Comparison of ENCODE assay signal across 18 cellular contexts in the genomic region with DNA sequence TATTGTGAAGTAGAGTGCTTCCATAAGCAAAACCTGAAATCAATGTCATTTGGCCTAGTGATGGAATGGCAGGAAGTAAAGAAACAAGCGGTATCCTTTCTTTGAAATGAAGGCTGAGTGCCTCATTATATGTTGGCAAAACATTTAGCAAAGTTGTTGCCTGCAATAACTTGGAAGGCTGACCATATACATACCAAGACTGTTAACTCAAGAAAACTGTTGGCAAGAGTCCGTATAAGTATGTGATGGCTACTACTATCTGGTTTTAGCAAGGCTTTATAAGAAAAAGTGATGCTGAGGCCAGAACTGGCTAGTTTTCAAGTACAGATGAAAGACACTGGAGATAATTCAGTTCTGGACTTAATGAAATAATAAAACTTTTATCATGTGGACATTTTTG.
"Had no signal": no experiment of that assay in that cellular context is flagged by ENCODE, and none has a peak within 500 bp of the region (broad histone marks: within the 10 kb centered on the region; RNA-seq: fewer than 3 reads in every experiment).

No MANE protein-coding gene starts in this region.

- H3K4me3 Mint-ChIP-seq: activated CD4-positive, alpha-beta memory T cell treated with anti-CD3 and anti-CD28 coated beads for 36 hours; activated naive CD4-positive, alpha-beta T cell treated with anti-CD3 and anti-CD28 coated beads for 36 hours; activated naive CD8-positive, alpha-beta T cell treated with anti-CD3 and anti-CD28 coated beads, Interleukin-2, amount 10 ng/mL, durations not matched to agents 7 days and 5 days; brain; dendritic cell treated with granulocyte-macrophage colony-stimulating factor and Interleukin-4, amounts not matched to agents 40 ng/mL and 50 ng/mL, for 4 days; natural killer cell had no signal

- DNase-seq: activated CD4-positive, alpha-beta memory T cell treated with anti-CD3 and anti-CD28 coated beads for 36 hours; activated CD4-positive, alpha-beta T cell treated with anti-CD3 and anti-CD28 coated beads for 48 hours; activated naive CD4-positive, alpha-beta T cell treated with anti-CD3 and anti-CD28 coated beads for 36 hours; activated naive CD8-positive, alpha-beta T cell treated with anti-CD3 and anti-CD28 coated beads, Interleukin-2, amount 10 ng/mL, durations not matched to agents 7 days and 5 days; activated T-cell treated with anti-CD3 and anti-CD28 coated beads, Interleukin-2, amount 50 U/mL, for 48 hours; amygdala; effector CD4-positive, alpha-beta T cell; kidney; lower lobe of right lung; natural killer cell; sigmoid colon; spleen; stimulated activated CD4-positive, alpha-beta T cell treated with anti-CD3 and anti-CD28 coated beads, Interleukin-4, amount 100 ng/mL, for 24 hours; stimulated activated naive CD8-positive, alpha-beta T cell treated with anti-CD3 and anti-CD28 coated beads, Interleukin-15, Interleukin-2, amounts not matched to agents 100 U/mL and 50 U/mL, for 24 hours; upper lobe of left lung had no signal

- H3K4me3 ChIP-seq: lower lobe of right lung, sigmoid colon, spleen, upper lobe of left lung had no signal

- H3K36me3 Mint-ChIP-seq: activated CD4-positive, alpha-beta memory T cell treated with anti-CD3 and anti-CD28 coated beads for 36 hours; activated naive CD8-positive, alpha-beta T cell treated with anti-CD3 and anti-CD28 coated beads, Interleukin-2, amount 10 ng/mL, durations not matched to agents 7 days and 5 days had no signal

- H3K4me1 Mint-ChIP-seq: activated naive CD8-positive, alpha-beta T cell treated with anti-CD3 and anti-CD28 coated beads, Interleukin-2, amount 10 ng/mL, durations not matched to agents 7 days and 5 days; natural killer cell had no signal

- H3K27ac Mint-ChIP-seq: activated CD4-positive, alpha-beta memory T cell treated with anti-CD3 and anti-CD28 coated beads for 36 hours; activated naive CD4-positive, alpha-beta T cell treated with anti-CD3 and anti-CD28 coated beads for 36 hours; activated naive CD8-positive, alpha-beta T cell treated with anti-CD3 and anti-CD28 coated beads, Interleukin-2, amount 10 ng/mL, durations not matched to agents 7 days and 5 days; brain; dendritic cell treated with granulocyte-macrophage colony-stimulating factor and Interleukin-4, amounts not matched to agents 40 ng/mL and 50 ng/mL, for 4 days; natural killer cell had no signal

- ATAC-seq: left lobe of liver; lower lobe of right lung; natural killer cell; stimulated activated naive CD8-positive, alpha-beta T cell treated with anti-CD3 and anti-CD28 coated beads, Interleukin-15, Interleukin-2, amounts not matched to agents 100 U/mL and 50 U/mL, for 24 hours had no signal

- H3K27me3 Mint-ChIP-seq: activated CD4-positive, alpha-beta memory T cell treated with anti-CD3 and anti-CD28 coated beads for 36 hours; activated naive CD8-positive, alpha-beta T cell treated with anti-CD3 and anti-CD28 coated beads, Interleukin-2, amount 10 ng/mL, durations not matched to agents 7 days and 5 days; brain; dendritic cell treated with granulocyte-macrophage colony-stimulating factor and Interleukin-4, amounts not matched to agents 40 ng/mL and 50 ng/mL, for 4 days had no signal
